8 cellular contexts compared by ENCODE assay signal in the genomic region with DNA sequence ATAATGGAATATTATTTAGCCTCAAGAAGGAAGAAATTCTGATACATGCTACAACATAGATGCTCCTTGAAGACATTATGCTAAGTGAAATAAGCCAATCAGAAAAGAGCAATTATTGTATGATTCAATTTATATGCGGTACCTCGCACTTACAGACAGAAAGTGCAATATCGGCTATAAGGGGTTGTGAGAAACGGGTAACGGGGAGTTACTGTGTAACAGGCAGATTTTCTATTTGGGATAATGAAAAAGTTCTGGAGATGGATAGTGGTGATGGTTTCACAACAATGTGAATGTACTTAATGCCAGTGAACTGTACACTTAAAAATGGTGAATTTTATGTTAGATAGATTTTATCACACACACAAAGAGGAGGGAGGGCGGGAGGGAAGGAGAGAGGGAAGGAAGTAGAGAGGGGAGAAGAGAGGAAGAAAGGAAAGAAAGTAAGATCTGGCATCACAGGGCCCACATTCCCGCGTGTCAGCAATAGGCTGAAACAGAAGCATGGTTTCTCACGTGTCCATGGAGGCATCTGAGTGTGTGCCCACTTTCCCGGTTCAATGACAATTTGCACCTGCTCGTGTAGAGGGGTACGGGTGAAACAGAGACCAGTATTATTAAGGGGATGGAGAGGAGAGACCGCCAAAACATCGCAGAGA. TPM values are rescaled to one million over a fixed set of nuclear protein-coding genes. Genes with fewer than 3 reads are reported as not detected.
DNase-seq lines count a peak whose midpoint lies in the region; ATAC-seq and TF ChIP-seq lines count a peak whose summit lies in the region.

No MANE protein-coding gene starts in this region.

- H3K9me3 ChIP-seq in BE2C (no peaks in the 10 kb centered on the region), subcutaneous abdominal adipose tissue (ENCODE audit: control insufficient read depth in 5 of 5, low read length in 5 of 5) (no peaks in the 10 kb centered on the region)

- no peak for TF ChIP-seq CTCF in BE2C (IDR thresholded peaks at IDR 0.05; ENCODE audit: low read depth, low read length)
- no peak for TF ChIP-seq CTCF in HL-60 (IDR thresholded peaks at IDR 0.05; ENCODE audit: insufficient read depth, low read length)

- peak overlapping the region; percentile 95 for H3K4me3 ChIP-seq in BE2C (ENCODE audit: low read depth, low read length)
- H3K4me3 ChIP-seq in HL-60 (replicated peaks; ENCODE audit: insufficient read depth, low read length): peak overlapping the region; percentile 94
- H3K4me3 ChIP-seq in subcutaneous abdominal adipose tissue (ENCODE audit: low read depth in 1 of 5, low read length in 5 of 5): peak overlapping the region; percentile 84 to 97 (median 90)

- H3K27ac ChIP-seq in HL-60 (replicated peaks) (peak overlapping the region; percentile 87), subcutaneous abdominal adipose tissue (ENCODE audit: low read depth, low read length) (peak overlapping the region; percentile 85)

- ATAC-seq in GM19023 (IDR thresholded peaks at IDR 0.05; ENCODE audit: unreplicated experiment) (no peak), esophagus mucosa (no peak), HG02981 (IDR thresholded peaks at IDR 0.05; ENCODE audit: unreplicated experiment) (no peak)

- H3K27me3 ChIP-seq in BE2C (no peaks in the 10 kb centered on the region), HL-60 (ENCODE audit: insufficient read depth, poor library complexity, severe bottlenecking) (no peaks in the 10 kb centered on the region), subcutaneous abdominal adipose tissue (ENCODE audit: control insufficient read depth in 5 of 5, insufficient read depth in 4 of 5, low read length in 5 of 5) (no peaks in the 10 kb centered on the region)

- H3K36me3 ChIP-seq in BE2C (no peaks in the 10 kb centered on the region), subcutaneous abdominal adipose tissue (ENCODE audit: control insufficient read depth in 5 of 5, insufficient read depth in 5 of 5, low read length in 5 of 5) (no peaks in the 10 kb centered on the region)

- H3K9ac ChIP-seq in subcutaneous abdominal adipose tissue (ENCODE audit: low read length in 5 of 5): peak overlapping the region; percentile 66 to 87 (median 82)

- H3K4me1 ChIP-seq in BE2C: no peaks in the 10 kb centered on the region
- peaks cover 0 to 14% (median 13%) of the 10 kb centered on the region in 5 donors for H3K4me1 ChIP-seq in subcutaneous abdominal adipose tissue (ENCODE audit: control insufficient read depth in 5 of 5, insufficient read depth in 5 of 5, low read length in 5 of 5)

- DNase-seq in BE2C (no peak), HL-60 (ENCODE audit: low read depth in 1 of 2, low spot score in 1 of 2) (peak in 1 of 2 experiments; percentile 41), amniotic epithelial cell (ENCODE audit: low read depth) (peak; percentile 38), iris pigment epithelial cell (ENCODE audit: low read depth) (peak; percentile 12)

RNA-seq across cellular contexts. Expression of a gene that starts 0.7 kb away (rescaled TPM):
- 10.3 TPM for polyA plus RNA-seq in BE2C (2012; ENCODE audit: insufficient read depth, insufficient read length, low read depth)
- 4.3 TPM for total RNA-seq in esophagus mucosa
